Comparison of ENCODE assay signal across 8 cellular contexts in genomic region chr17:78925234-78925633, GRCh38. TPM values are rescaled to one million over a fixed set of nuclear protein-coding genes. Genes with fewer than 3 reads are reported as not detected.
DNase-seq lines count a peak whose midpoint lies in the region; ATAC-seq and TF ChIP-seq lines count a peak whose summit lies in the region.

TIMP2 (minus strand) TSS chr17:78925387; CDS start chr17:78925088, 299 bp downstream.

- TF ChIP-seq CTCF in GM10266 (IDR thresholded peaks at IDR 0.05; ENCODE audit: control insufficient read depth, insufficient read depth, low read depth, missing control alignments) (no peak), MCF 10A (IDR thresholded peaks at IDR 0.05; ENCODE audit: unreplicated experiment) (peak; percentile 25)

- H3K4me3 ChIP-seq in iPS-18c (ENCODE audit: insufficient read depth, low read depth, low read length), result peak within 1 kb of the TSS; percentile 68
- H3K4me3 ChIP-seq in skeletal muscle cell (ENCODE audit: low read depth, low read length), result peak within 1 kb of the TSS; percentile 75

- no peaks in the 10 kb centered on the region for H3K9me3 ChIP-seq in iPS-18c (ENCODE audit: control insufficient read depth, insufficient read depth, low read length)

- H3K36me3 Mint-ChIP-seq in MCF 10A (ENCODE audit: insufficient read depth, unreplicated experiment), result no peaks in the 10 kb centered on the region

- H3K9me3 Mint-ChIP-seq in MCF 10A (ENCODE audit: unreplicated experiment), result no peaks in the 10 kb centered on the region

- H3K4me3 Mint-ChIP-seq in MCF 10A (ENCODE audit: unreplicated experiment), result peak within 1 kb of the TSS; percentile 73

- peak; percentile 76 for DNase-seq in GM10266 (ENCODE audit: extremely low spot score)
- peak; percentile 20 for DNase-seq in NCI-H2029 treated with DMSO at 0.1 percent for 48 hours (lab: John Stamatoyannopoulos, UW)
- DNase-seq in UCSD-AML1 (lab: John Stamatoyannopoulos, UW; ENCODE audit: unreplicated experiment), result peak; percentile 81
- peak; percentile 66 for DNase-seq in MCF 10A (ENCODE audit: unreplicated experiment)
- DNase-seq in skeletal muscle cell (ENCODE audit: low read depth), result no peak

- CTCF ChIA-PET in MCF 10A (lab: Yijun Ruan, JAX), result no interaction called here

- peaks cover 12% of the 10 kb centered on the region for H3K4me1 Mint-ChIP-seq in MCF 10A (ENCODE audit: insufficient read depth, unreplicated experiment)

- no peak within 1 kb of the TSS for H3K27ac Mint-ChIP-seq in MCF 10A (ENCODE audit: low read depth, unreplicated experiment)

- no TSS peak for BruUV-seq in MCF 10A (replicated peaks; lab: Mats Ljungman, UMichigan)

- POLR2A ChIA-PET in MCF 10A (lab: Yijun Ruan, JAX), result interaction anchor here (3.3 kb wide), 1 partner anchor 9 kb away, joined by 14 read pairs; no protein-coding TSS in a partner anchor

- intact Hi-C loops in MCF 10A (cut with micrococcal nuclease), result no loop called here

- ATAC-seq in GM19324 (IDR thresholded peaks at IDR 0.05; ENCODE audit: low FRiP score, unreplicated experiment) (no peak), HG03520 (IDR thresholded peaks at IDR 0.05; ENCODE audit: unreplicated experiment) (no peak)

- no peaks in the 10 kb centered on the region for H3K27me3 Mint-ChIP-seq in MCF 10A (ENCODE audit: insufficient read depth, unreplicated experiment)

RNA-seq across cellular contexts. Expression of gene TIMP2, which starts in this region (rescaled TPM):
- total RNA-seq in MCF 10A (2022), result 24.8 and 35.1 TPM in 2 replicates
